Comparison of ENCODE assay signal across 1 cellular context in the genomic region with DNA sequence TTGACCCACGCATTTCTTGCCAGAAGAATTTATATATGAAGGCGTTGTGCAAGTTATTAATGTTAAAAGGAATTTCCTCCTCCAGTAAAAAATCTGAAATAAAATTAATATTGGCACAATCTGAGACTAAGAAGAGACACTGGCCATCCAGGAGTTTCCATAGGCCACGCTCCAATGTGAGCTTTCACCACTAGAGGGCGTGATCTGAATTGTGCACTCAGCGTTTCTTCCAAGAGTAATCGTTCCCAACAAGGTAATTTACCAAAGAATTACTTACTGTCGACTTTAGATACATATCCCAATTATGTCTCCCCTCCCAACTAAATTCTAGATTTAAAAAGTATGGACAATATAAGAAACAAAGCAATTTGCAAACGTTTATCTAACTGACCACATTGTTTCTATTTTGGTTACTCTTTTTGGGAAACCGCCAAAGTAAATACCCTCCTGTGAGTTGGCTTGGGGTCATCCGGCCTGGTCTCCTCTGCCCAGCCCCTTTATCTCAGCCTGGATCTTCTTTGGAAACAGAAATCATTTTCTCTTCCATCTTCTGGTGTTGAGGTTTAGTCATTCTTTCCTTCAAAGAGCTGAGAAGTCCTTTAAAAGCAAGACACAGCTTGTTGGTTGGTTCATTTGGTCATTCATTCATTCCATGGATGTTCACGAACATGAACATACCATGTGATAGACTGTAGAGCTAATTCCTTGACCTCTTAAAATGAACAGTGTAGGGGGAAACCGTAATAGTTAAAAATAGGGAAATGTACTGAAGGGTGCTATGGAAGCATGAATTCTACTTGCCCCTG.
TF ChIP-seq lines count a peak whose summit lies in the region.

No MANE protein-coding gene starts in this region.

TF ChIP-seq in HCT116, 20 proteins besides CTCF, POLR2A, EP300 and RAD21 (continued from another document):
- TF ChIP-seq EZH2phosphoT487 (IDR thresholded peaks at IDR 0.05; ENCODE audit: borderline replicate concordance), result no peak
- TF ChIP-seq ZFX (IDR thresholded peaks at IDR 0.05), result no peak
- no peak for TF ChIP-seq FOSL1 (IDR thresholded peaks at IDR 0.05; ENCODE audit: low read depth)
- no peak for TF ChIP-seq POLR2AphosphoS5 (IDR thresholded peaks at IDR 0.05; ENCODE audit: low read depth, low read length)
- no peak for TF ChIP-seq JUND (IDR thresholded peaks at IDR 0.05)
- TF ChIP-seq SRF (IDR thresholded peaks at IDR 0.05; ENCODE audit: low read depth), result no peak
